ENCODE assay signal across 22 cellular contexts in the genomic region with DNA sequence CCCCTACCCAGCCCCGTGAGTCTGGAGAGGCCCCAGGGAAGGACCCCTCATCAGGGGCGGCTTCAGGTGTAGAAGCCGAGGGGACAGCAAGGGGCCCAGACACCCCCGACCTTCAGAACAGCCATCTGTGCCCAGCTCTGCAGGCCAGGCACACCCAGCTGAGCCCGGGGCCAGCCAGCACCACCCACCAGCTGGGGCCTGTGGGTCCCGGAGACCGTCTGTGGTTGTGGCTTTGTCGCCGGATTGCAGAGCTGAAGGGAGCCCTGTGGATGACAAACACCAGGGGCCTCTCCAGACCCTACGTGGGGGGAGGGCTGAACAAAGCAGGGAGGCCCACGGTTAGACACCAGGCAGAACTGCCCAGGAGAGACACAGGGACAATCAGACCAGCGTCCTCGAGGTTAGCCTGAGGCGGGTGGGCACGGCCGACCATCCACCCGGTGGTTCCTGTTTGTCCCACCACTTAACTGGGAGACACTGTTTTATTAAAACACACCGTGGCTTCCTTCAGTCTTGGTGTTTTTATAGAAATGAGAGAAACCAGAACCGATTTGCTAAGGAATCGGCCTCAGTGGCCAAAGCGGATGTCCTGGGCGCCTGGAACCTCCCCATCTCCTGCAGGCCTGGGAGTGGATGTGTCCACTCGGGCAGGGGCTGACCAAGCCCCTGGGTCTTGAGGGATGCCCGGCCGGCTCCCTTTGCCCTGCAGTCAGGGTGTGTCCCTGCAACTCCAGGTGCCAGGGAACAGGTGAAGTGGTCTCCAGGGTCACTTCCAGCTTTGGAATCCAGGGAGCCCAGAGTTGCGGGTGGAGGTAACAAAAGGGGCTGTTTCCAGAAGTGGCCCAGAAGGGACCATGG. TPM values are rescaled to one million over a fixed set of nuclear protein-coding genes. Genes with fewer than 3 reads are reported as not detected.
A peak's percentile ranks its signal among the peaks of the same experiment; 100 is the strongest.
DNase-seq lines count a peak whose midpoint lies in the region; ATAC-seq and TF ChIP-seq lines count a peak whose summit lies in the region.
"Had no signal": no experiment of that assay in that cellular context is flagged by ENCODE, and none has a peak within 500 bp of the region (broad histone marks: within the 10 kb centered on the region; RNA-seq: fewer than 3 reads in every experiment).

No MANE protein-coding gene starts in this region.

- peak overlapping the region; percentile 73 for H3K23ac ChIP-seq in neuronal stem cell (ENCODE audit: low read depth, low read length, poor library complexity)

- H3K4me2 ChIP-seq in DND-41 (ENCODE audit: insufficient read depth, low read length) (no peak overlapping the region), neuronal stem cell (ENCODE audit: insufficient read depth, low read length, poor library complexity, severe bottlenecking) (no peak overlapping the region)
- H3K4me2 ChIP-seq: A549 had no signal

- intact Hi-C loops in left ventricle myocardium inferior (cut with micrococcal nuclease): no loop called here
- intact Hi-C loops in cardiac septum (cut with DNase I): loop anchor here (10.0 kb wide), 1 partner anchor 135 kb away; a partner anchor contains a TSS

- H2BK120ac ChIP-seq in neuronal stem cell (ENCODE audit: low read depth, low read length): no peak overlapping the region

- no peak overlapping the region for H2BK12ac ChIP-seq in neuronal stem cell (ENCODE audit: low read length)

- H2BK15ac ChIP-seq in neuronal stem cell (ENCODE audit: low read length): no peak overlapping the region

- no peaks in the 10 kb centered on the region for H3K9me3 ChIP-seq in left ventricle myocardium inferior (replicated peaks)
- no peaks in the 10 kb centered on the region for H3K9me3 ChIP-seq in DND-41 (ENCODE audit: insufficient read depth, low read length, severe bottlenecking)
- H3K9me3 ChIP-seq in neuronal stem cell (replicated peaks in 1 of 2; ENCODE audit: control insufficient read depth in 2 of 2, insufficient read depth in 1 of 2, low read depth in 1 of 2, low read length in 2 of 2): peaks cover 0 to 2% of the 10 kb centered on the region in 2 donors
- H3K9me3 ChIP-seq: A549 had no signal

- H3K4ac ChIP-seq in neuronal stem cell (ENCODE audit: low read length): no peak overlapping the region

- DNase-seq in NCI-H1694 treated with DMSO at 0.1 percent for 48 hours (lab: John Stamatoyannopoulos, UW) (peak; percentile 31), NCI-H1694 (lab: John Stamatoyannopoulos, UW) (no peak), left ventricle myocardium inferior (no peak), cardiac septum (ENCODE audit: low spot score) (no peak), DND-41 (no peak), neuronal stem cell (ENCODE audit: low spot score) (no peak), cerebellar cortex (ENCODE audit: low spot score) (no peak)
- DNase-seq: AML-193; Calu3; CD8-positive, alpha-beta T cell; DMS79 treated with DMSO at 0.1 percent for 48 hours; EL; GOT3; H7 had no signal

- H2BK5ac ChIP-seq in neuronal stem cell (ENCODE audit: low read length): peak overlapping the region; percentile 24

- H3K14ac ChIP-seq in neuronal stem cell (ENCODE audit: low read length): no peak overlapping the region

- WGBS in neuronal stem cell (ENCODE audit: extremely low coverage in 2 of 2, insufficient read length in 2 of 2, insufficient replicate concordance in 1 of 2), 2 donors: no CpG with 5 or more reads among the region's 26 CpGs

- no peak overlapping the region for H2AFZ ChIP-seq in DND-41 (ENCODE audit: low read depth, low read length)
- H2AFZ ChIP-seq in neuronal stem cell (ENCODE audit: low read length): no peak overlapping the region

- no peaks in the 10 kb centered on the region; the same call in 1 of the 2 replicates for H4K20me1 ChIP-seq in DND-41 (ENCODE audit: insufficient read depth, low read length)

- 0 out of 3 replicates have a peak, but pooled peaks have one; percentile 17 for ATAC-seq in DND-41 (ENCODE audit: insufficient read depth, low read depth)
- no peak for ATAC-seq in HG03025 (IDR thresholded peaks at IDR 0.05; ENCODE audit: low FRiP score, unreplicated experiment)
- ATAC-seq: A549; CD8-positive, alpha-beta T cell; GM12878; HCT116; HepG2 had no signal

- H3K79me1 ChIP-seq in neuronal stem cell (ENCODE audit: low read depth, low read length): peaks cover 2% of the 10 kb centered on the region

- no peak overlapping the region for H4K8ac ChIP-seq in neuronal stem cell (ENCODE audit: low read depth, low read length)

- H3K36me3 ChIP-seq in left ventricle myocardium inferior (peaks cover 22% of the 10 kb centered on the region), DND-41 (ENCODE audit: insufficient read depth, low read length) (no peaks in the 10 kb centered on the region), neuronal stem cell (replicated peaks in 1 of 2; ENCODE audit: control insufficient read depth in 2 of 2, insufficient read depth in 2 of 2, low read length in 2 of 2) (no peaks in the 10 kb centered on the region)

- H2AK5ac ChIP-seq in neuronal stem cell (ENCODE audit: low read depth, low read length): no peak overlapping the region

- H3K27ac ChIP-seq in left ventricle myocardium inferior (replicated peaks): peak overlapping the region; percentile 95
- H3K27ac ChIP-seq in DND-41 (ENCODE audit: low read length): no peak overlapping the region
- no peak overlapping the region for H3K27ac ChIP-seq in neuronal stem cell (replicated peaks; ENCODE audit: low read length)
- H3K27ac ChIP-seq: 22Rv1, A549 had no signal

- H4K91ac ChIP-seq in neuronal stem cell (ENCODE audit: low read depth, low read length, poor library complexity): no peak overlapping the region

- TF ChIP-seq CTCF in left ventricle myocardium inferior (IDR thresholded peaks at IDR 0.05; ENCODE audit: borderline replicate concordance) (no peak), DND-41 (IDR thresholded peaks at IDR 0.05; ENCODE audit: borderline replicate concordance, extremely low read depth, low read length, poor library complexity, severe bottlenecking) (no peak)

- H3K4me1 ChIP-seq in left ventricle myocardium inferior (peaks cover 51% of the 10 kb centered on the region), DND-41 (ENCODE audit: insufficient read depth, low read length) (no peaks in the 10 kb centered on the region), neuronal stem cell (ENCODE audit: control insufficient read depth in 2 of 2, insufficient read depth in 1 of 2, low read depth in 1 of 2, low read length in 2 of 2) (peaks cover 2 to 8% of the 10 kb centered on the region in 2 donors)
- H3K4me1 ChIP-seq: A549 had no signal

- H3K4me3 ChIP-seq in left ventricle myocardium inferior (no peak overlapping the region), DND-41 (ENCODE audit: low read depth in 1 of 2, low read length in 2 of 2) (no peak overlapping the region), neuronal stem cell (ENCODE audit: low read length in 2 of 2) (no peak overlapping the region)
- H3K4me3 ChIP-seq: A549, GM12878 had no signal

- no peak overlapping the region for H3K18ac ChIP-seq in neuronal stem cell (ENCODE audit: low read length)

- H3K9ac ChIP-seq in DND-41 (ENCODE audit: low read depth, low read length) (no peak overlapping the region), neuronal stem cell (ENCODE audit: low read depth, low read length, poor library complexity) (no peak overlapping the region)

- no peaks in the 10 kb centered on the region for H3K79me2 ChIP-seq in DND-41 (ENCODE audit: insufficient read depth, low read length)

- peaks cover 51% of the 10 kb centered on the region for H3K27me3 ChIP-seq in left ventricle myocardium inferior (ENCODE audit: low read depth)
- no peaks in the 10 kb centered on the region for H3K27me3 ChIP-seq in DND-41 (ENCODE audit: insufficient read depth, low read length, poor library complexity)
- H3K27me3 ChIP-seq in neuronal stem cell (ENCODE audit: control insufficient read depth in 3 of 3, insufficient read depth in 3 of 3, low read depth in 1 of 3, low read length in 3 of 3): peaks cover 0 to 37% (median 3%) of the 10 kb centered on the region in 3 experiments

RNA-seq across cellular contexts. Expression of a gene that starts 10.0 kb away (rescaled TPM):
- total RNA-seq in left ventricle myocardium inferior (44.1 TPM), cardiac septum (67.8 TPM)
- not detected for polyA plus RNA-seq in neuronal stem cell (2013, experiment 1 of 2)
- not detected for polyA plus RNA-seq in neuronal stem cell (2013, experiment 2 of 2)
- total RNA-seq: Calu3; CD8-positive, alpha-beta T cell; G401; GM12878; H7; HepG2 had no signal
- polyA plus RNA-seq: A549, BJ, GM12878, HepG2 had no signal

RNA-seq across cellular contexts. Expression of a gene that starts 15.0 kb away (rescaled TPM):
- total RNA-seq in left ventricle myocardium inferior: 0.49 TPM
- total RNA-seq in cardiac septum: 0.89 TPM
- polyA plus RNA-seq in neuronal stem cell (2013, experiment 1 of 2): 3.0 TPM
- 2.8 TPM for polyA plus RNA-seq in neuronal stem cell (2013, experiment 2 of 2)
- total RNA-seq: Calu3; CD8-positive, alpha-beta T cell; G401; GM12878; HepG2 had no signal
- polyA plus RNA-seq: GM12878, HepG2 had no signal
